In genomic region chr5:178269499-178269898, GRCh38 we compare ENCODE assay signal across 9 cellular contexts.
"Had no signal": no experiment of that assay in that cellular context is flagged by ENCODE, and none has a peak within 500 bp of the region (broad histone marks: within the 10 kb centered on the region; RNA-seq: fewer than 3 reads in every experiment).

No MANE protein-coding gene starts in this region.

- FAIRE-seq: HepG2, K562 had no signal

- H3K36me3 ChIP-seq: HAP-1 had no signal

- ATAC-seq: HCT116, HepG2, K562 had no signal

- H3K9me3 ChIP-seq: HAP-1 had no signal

- H2AFZ ChIP-seq: GM23248 had no signal

- H3K4me3 ChIP-seq: GM23248, HAP-1, K562 had no signal

- H3K27ac ChIP-seq: GM23248, HL-60 had no signal

- DNase-seq: GM23248, GOT3, H7, KG1 had no signal

- H3K9ac ChIP-seq: GM23248 had no signal

- H3K4me1 ChIP-seq: HAP-1 had no signal
